ENCODE assay signal across 22 cellular contexts in the genomic region with DNA sequence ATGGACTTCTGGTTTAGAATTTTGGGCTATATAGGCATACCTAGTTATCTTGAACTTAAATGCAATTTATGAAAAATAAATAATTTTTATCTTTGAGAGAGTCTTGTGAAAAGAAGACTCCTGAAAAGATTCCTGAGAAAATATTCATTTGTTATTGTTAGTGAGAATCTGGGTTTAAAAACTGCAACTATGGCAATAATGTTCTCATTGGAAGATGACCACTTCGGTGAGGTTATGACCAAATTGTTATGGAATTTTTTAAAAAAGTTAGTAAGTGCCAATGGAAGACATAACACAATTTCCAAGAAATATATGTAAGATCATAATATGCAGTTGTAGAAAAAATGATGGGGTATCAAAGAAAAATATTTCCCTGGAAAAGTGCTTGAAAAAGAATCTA. TPM values are rescaled to one million over a fixed set of nuclear protein-coding genes. Genes with fewer than 3 reads are reported as not detected.
"Had no signal": no experiment of that assay in that cellular context is flagged by ENCODE, and none has a peak within 500 bp of the region (broad histone marks: within the 10 kb centered on the region; RNA-seq: fewer than 3 reads in every experiment).

No MANE protein-coding gene starts in this region.

- ATAC-seq: gastrocnemius medialis, left cardiac atrium, lower lobe of right lung, natural killer cell, right cardiac atrium had no signal

- H3K4me3 Mint-ChIP-seq: memory B cell, mesothelial cell of epicardium, natural killer cell, neural crest cell had no signal

- H3K27ac ChIP-seq: dorsolateral prefrontal cortex, gastrocnemius medialis, left ventricle myocardium inferior, lower lobe of right lung, ovary, suprapubic skin, thyroid gland, upper lobe of left lung, uterus had no signal

- H3K4me1 ChIP-seq: gastrocnemius medialis, left ventricle myocardium inferior, lower lobe of right lung, suprapubic skin, upper lobe of left lung, uterus had no signal

- H3K4me1 Mint-ChIP-seq: memory B cell, natural killer cell had no signal

- H3K27me3 ChIP-seq: dorsolateral prefrontal cortex, gastrocnemius medialis, ovary, suprapubic skin, thyroid gland, upper lobe of left lung, uterus had no signal

- H3K9me3 Mint-ChIP-seq: mesothelial cell of epicardium, neural crest cell had no signal

- H3K9me3 ChIP-seq: gastrocnemius medialis, left ventricle myocardium inferior, lower lobe of right lung, ovary, suprapubic skin, thyroid gland, upper lobe of left lung, uterus had no signal

- H3K27ac Mint-ChIP-seq: memory B cell, mesothelial cell of epicardium, natural killer cell had no signal

- H3K27me3 Mint-ChIP-seq: memory B cell had no signal

- H3K36me3 ChIP-seq: gastrocnemius medialis, left ventricle myocardium inferior, lower lobe of right lung, ovary, suprapubic skin, thyroid gland, upper lobe of left lung, uterus had no signal

- H3K4me2 ChIP-seq: smooth muscle cell had no signal

- H3K4me3 ChIP-seq: dorsolateral prefrontal cortex, gastrocnemius medialis, left ventricle myocardium inferior, lower lobe of right lung, ovary, smooth muscle cell, suprapubic skin, thyroid gland, upper lobe of left lung, uterus had no signal

- DNase-seq: cortex of kidney; dorsolateral prefrontal cortex; effector CD8-positive, alpha-beta T cell; gastrocnemius medialis; glutamatergic neuron; kidney; left cardiac atrium; left ventricle myocardium inferior; lower lobe of right lung; natural killer cell; ovary; right cardiac atrium; stimulated activated CD4-positive, alpha-beta T cell treated with anti-CD3 and anti-CD28 coated beads, Interleukin-2, amount 100 ng/mL, for 48 hours; stimulated activated naive CD4-positive, alpha-beta T cell treated with Interleukin-2 at 50 U/mL for 16 hours; thyroid gland; upper lobe of left lung; uterus had no signal

- H3K36me3 Mint-ChIP-seq: memory B cell, mesothelial cell of epicardium, natural killer cell had no signal

RNA-seq across cellular contexts. Expression of gene GRIK2, which starts 46.3 kb away (rescaled TPM):
- total RNA-seq: natural killer cell had no signal
